ENCODE assay signal across 10 cellular contexts in genomic region chr13:91817250-91817649, GRCh38.
DNase-seq lines count a peak whose midpoint lies in the region; ATAC-seq and TF ChIP-seq lines count a peak whose summit lies in the region.
"Had no signal": no experiment of that assay in that cellular context is flagged by ENCODE, and none has a peak within 500 bp of the region (broad histone marks: within the 10 kb centered on the region; RNA-seq: fewer than 3 reads in every experiment).

No MANE protein-coding gene starts in this region.

- TF ChIP-seq CTCF in cardiac muscle cell (IDR thresholded peaks at IDR 0.05; ENCODE audit: low read depth, low read length) = peak; percentile 52
- peak; percentile 50 for TF ChIP-seq CTCF in PC-9 (conservative IDR thresholded peaks at IDR 0.05)
- peak in 1 of 2 donors; percentile 64 for TF ChIP-seq CTCF in fibroblast of lung (conservative IDR thresholded peaks at IDR 0.05 in 1 of 2, IDR thresholded peaks at IDR 0.05 in 1 of 2; ENCODE audit: low read depth in 1 of 2, low read length in 2 of 2)
- no peak for TF ChIP-seq CTCF in natural killer cell (IDR thresholded peaks at IDR 0.05)

- ATAC-seq in left cardiac atrium (no peak), natural killer cell (no peak), GM18858 (IDR thresholded peaks at IDR 0.05; ENCODE audit: unreplicated experiment) (no peak)
- ATAC-seq in stimulated activated effector memory CD8-positive, alpha-beta T cell treated with anti-CD3 and anti-CD28 coated beads, Interleukin-12 subunit alpha, Interleukin-12 subunit beta, amount 100 ng/mL, for 72 hours = no peak

- intact Hi-C loops in left cardiac atrium (cut with DNase I) (loop anchor here in 1 of 2 donors (10.0 kb wide), 1 partner anchor 258 kb away; no protein-coding TSS in a partner anchor), PC-9 (cut with micrococcal nuclease; ENCODE audit: unreplicated experiment) (no loop called here), natural killer cell (cut with micrococcal nuclease) (no loop called here)

- H3K4me3 Mint-ChIP-seq in natural killer cell = no peak overlapping the region
- H3K4me3 Mint-ChIP-seq in stimulated activated effector memory CD8-positive, alpha-beta T cell treated with anti-CD3 and anti-CD28 coated beads, Interleukin-12 subunit alpha, Interleukin-12 subunit beta, amount 100 ng/mL, for 72 hours = no peak overlapping the region

- H3K9me3 ChIP-seq in cardiac muscle cell (ENCODE audit: low read depth) (no peaks in the 10 kb centered on the region), PC-9 (ENCODE audit: insufficient read depth, low read depth) (no peaks in the 10 kb centered on the region), fibroblast of lung (ENCODE audit: control insufficient read depth, insufficient read depth, low read depth, low read length) (no peaks in the 10 kb centered on the region)
- H3K9me3 ChIP-seq: vagina had no signal

- H3K4me3 ChIP-seq in cardiac muscle cell (no peak overlapping the region), PC-9 (no peak overlapping the region), fibroblast of lung (replicated peaks in 1 of 4; ENCODE audit: control extremely low read depth in 1 of 4, insufficient read depth in 1 of 4, low read depth in 3 of 4, low read length in 4 of 4) (no peak overlapping the region)
- H3K4me3 ChIP-seq: vagina had no signal

- no peak overlapping the region for H3K9ac ChIP-seq in fibroblast of lung (ENCODE audit: insufficient read depth, low read length)

- H3K36me3 ChIP-seq in cardiac muscle cell (no peaks in the 10 kb centered on the region), PC-9 (ENCODE audit: low read depth) (no peaks in the 10 kb centered on the region), fibroblast of lung (ENCODE audit: control insufficient read depth, insufficient read depth, low read length) (no peaks in the 10 kb centered on the region)
- H3K36me3 ChIP-seq: vagina had no signal

- H3F3A ChIP-seq in PC-9 (ENCODE audit: insufficient read depth, low read depth) = no peaks in the 10 kb centered on the region

- no peaks in the 10 kb centered on the region for H3K36me3 Mint-ChIP-seq in natural killer cell
- no peaks in the 10 kb centered on the region for H3K36me3 Mint-ChIP-seq in stimulated activated effector memory CD8-positive, alpha-beta T cell treated with anti-CD3 and anti-CD28 coated beads, Interleukin-12 subunit alpha, Interleukin-12 subunit beta, amount 100 ng/mL, for 72 hours

- H3K27ac ChIP-seq in cardiac muscle cell (no peak overlapping the region), PC-9 (no peak overlapping the region), fibroblast of lung (ENCODE audit: insufficient read depth, low read length) (no peak overlapping the region)
- H3K27ac ChIP-seq: vagina had no signal

- H3K4me2 ChIP-seq in PC-9 (no peak overlapping the region), fibroblast of lung (ENCODE audit: extremely low read depth, insufficient read depth, low read length) (no peak overlapping the region)

- CTCF ChIA-PET in PC-9 (lab: Charles Lee) = no interaction called here

- no peaks in the 10 kb centered on the region for H3K4me1 Mint-ChIP-seq in natural killer cell
- no peaks in the 10 kb centered on the region for H3K4me1 Mint-ChIP-seq in stimulated activated effector memory CD8-positive, alpha-beta T cell treated with anti-CD3 and anti-CD28 coated beads, Interleukin-12 subunit alpha, Interleukin-12 subunit beta, amount 100 ng/mL, for 72 hours

- no peaks in the 10 kb centered on the region for H3K79me2 ChIP-seq in PC-9 (ENCODE audit: low read depth)
- no peaks in the 10 kb centered on the region for H3K79me2 ChIP-seq in fibroblast of lung (ENCODE audit: control insufficient read depth, insufficient read depth, low read length)

- no peaks in the 10 kb centered on the region for H3K9me2 ChIP-seq in PC-9 (ENCODE audit: insufficient read depth)

- POLR2A ChIA-PET in PC-9 (lab: Charles Lee; ENCODE audit: unreplicated experiment) = no interaction called here

- peaks cover 2 to 4% of the 10 kb centered on the region in 2 donors for H3K9me3 Mint-ChIP-seq in natural killer cell
- H3K9me3 Mint-ChIP-seq in stimulated activated effector memory CD8-positive, alpha-beta T cell treated with anti-CD3 and anti-CD28 coated beads, Interleukin-12 subunit alpha, Interleukin-12 subunit beta, amount 100 ng/mL, for 72 hours = peaks cover 10% of the 10 kb centered on the region

- peak in 1 of 2 donors; percentile 64 for DNase-seq in cardiac muscle cell (ENCODE audit: low read depth in 1 of 2, low spot score in 1 of 2)
- no peak for DNase-seq in left cardiac atrium
- no peak for DNase-seq in PC-9
- DNase-seq in fibroblast of lung (ENCODE audit: low read depth in 2 of 2) = peak; percentile 30 to 66
- DNase-seq in superior temporal gyrus (ENCODE audit: extremely low spot score) = peak; percentile 75
- DNase-seq in natural killer cell = no peak
- no peak for DNase-seq in stimulated activated effector memory CD8-positive, alpha-beta T cell treated with anti-CD3 and anti-CD28 coated beads, Interleukin-12 subunit alpha, Interleukin-12 subunit beta, amount 100 ng/mL, for 72 hours (ENCODE audit: low spot score in 2 of 2)
- DNase-seq: H7 had no signal

- H3K27ac Mint-ChIP-seq in natural killer cell = no peak overlapping the region
- H3K27ac Mint-ChIP-seq in stimulated activated effector memory CD8-positive, alpha-beta T cell treated with anti-CD3 and anti-CD28 coated beads, Interleukin-12 subunit alpha, Interleukin-12 subunit beta, amount 100 ng/mL, for 72 hours = no peak overlapping the region

- no peaks in the 10 kb centered on the region for H3K27me3 Mint-ChIP-seq in natural killer cell (ENCODE audit: low read depth in 2 of 2)

- H3K27me3 ChIP-seq in cardiac muscle cell (no peaks in the 10 kb centered on the region), PC-9 (ENCODE audit: insufficient read depth, low read depth) (no peaks in the 10 kb centered on the region), fibroblast of lung (ENCODE audit: control insufficient read depth, insufficient read depth, low read length) (no peaks in the 10 kb centered on the region)
- H3K27me3 ChIP-seq: vagina had no signal

- H3K4me1 ChIP-seq in cardiac muscle cell (ENCODE audit: low read depth) (peaks cover 13% of the 10 kb centered on the region), PC-9 (replicated peaks; ENCODE audit: insufficient read depth) (no peaks in the 10 kb centered on the region), fibroblast of lung (ENCODE audit: control insufficient read depth, extremely low read depth, insufficient read depth, low read length) (no peaks in the 10 kb centered on the region)
- H3K4me1 ChIP-seq: vagina had no signal

- BruUV-seq in PC-9 (replicated peaks; lab: Mats Ljungman, UMichigan) = no TSS peak

- H4K20me1 ChIP-seq in PC-9 (ENCODE audit: insufficient read depth) (no peaks in the 10 kb centered on the region), fibroblast of lung (ENCODE audit: control insufficient read depth, extremely low read depth, insufficient read depth, low read length) (no peaks in the 10 kb centered on the region)

- no peak overlapping the region for H2AFZ ChIP-seq in PC-9
- no peak overlapping the region for H2AFZ ChIP-seq in fibroblast of lung (ENCODE audit: low read length)

Comparison
In these comparisons a context has a peak if more than half of its experiments do, and no peak if none do; other contexts are left out.
1. DNase-seq: peak in fibroblast of lung (2 of 2) and superior temporal gyrus (single experiment); none in left cardiac atrium (single experiment), PC-9 (0 of 2), natural killer cell (single experiment) and stimulated activated effector memory CD8-positive, alpha-beta T cell treated with anti-CD3 and anti-CD28 coated beads, Interleukin-12 subunit alpha, Interleukin-12 subunit beta, amount 100 ng/mL, for 72 hours (0 of 2).